Comparison of ENCODE assay signal across 1 cellular context in genomic region chr13:112889351-112890290, GRCh38.
TF ChIP-seq lines count a peak whose summit lies in the region.

No MANE protein-coding gene starts in this region.

TF ChIP-seq in H1, 55 proteins besides CTCF, POLR2A, EP300 and RAD21 (continued from another document):
- no peak for TF ChIP-seq CHD7 (IDR thresholded peaks at IDR 0.05; ENCODE audit: insufficient replicate concordance, low read length)
- no peak for TF ChIP-seq TAF7 (optimal IDR thresholded peaks at IDR 0.05; ENCODE audit: borderline replicate concordance, low read depth, low read length)
- no peak for TF ChIP-seq CREB1 (IDR thresholded peaks at IDR 0.05)
- no peak for TF ChIP-seq EGR1 (IDR thresholded peaks at IDR 0.05; ENCODE audit: borderline replicate concordance, low read depth, low read length)
- no peak for TF ChIP-seq KDM1A (IDR thresholded peaks at IDR 0.05; ENCODE audit: borderline replicate concordance, low read length)
- TF ChIP-seq BCL11A (IDR thresholded peaks at IDR 0.05; ENCODE audit: low read depth in 2 of 2, low read length in 2 of 2): no peak
- no peak for TF ChIP-seq TAF1 (IDR thresholded peaks at IDR 0.05; ENCODE audit: low read depth, low read length)
